In genomic region chr6:39342692-39343460, GRCh38 we compare ENCODE assay signal across 1 cellular context.
TF ChIP-seq lines count a peak whose summit lies in the region.

No MANE protein-coding gene starts in this region.

TF ChIP-seq in HepG2, 621 proteins besides CTCF, POLR2A, EP300 and RAD21 (continued from another document):
- TF ChIP-seq PREB (CRISPR knock-in tag; IDR thresholded peaks at IDR 0.05) = no peak
- no peak for TF ChIP-seq ZC3H4 (CRISPR knock-in tag; IDR thresholded peaks at IDR 0.05; ENCODE audit: borderline replicate concordance)
- TF ChIP-seq NR1H2 (CRISPR knock-in tag; IDR thresholded peaks at IDR 0.05; ENCODE audit: borderline replicate concordance, low read depth) = no peak
- TF ChIP-seq MYPOP (CRISPR knock-in tag; IDR thresholded peaks at IDR 0.05) = no peak
- no peak for TF ChIP-seq PBX2 (CRISPR knock-in tag; IDR thresholded peaks at IDR 0.05)
- no peak for TF ChIP-seq ZNF121 (CRISPR knock-in tag; IDR thresholded peaks at IDR 0.05)
- TF ChIP-seq ZNF143 (CRISPR knock-in tag; IDR thresholded peaks at IDR 0.05) = no peak
- no peak for TF ChIP-seq CREB1 (IDR thresholded peaks at IDR 0.05)
- TF ChIP-seq CREB1 (CRISPR knock-in tag; IDR thresholded peaks at IDR 0.05) = no peak
- TF ChIP-seq SSRP1 (CRISPR knock-in tag; IDR thresholded peaks at IDR 0.05) = no peak
- no peak for TF ChIP-seq ZKSCAN5 (CRISPR knock-in tag; IDR thresholded peaks at IDR 0.05)
- no peak for TF ChIP-seq GMEB1 (CRISPR knock-in tag; IDR thresholded peaks at IDR 0.05; ENCODE audit: borderline replicate concordance)
- no peak for TF ChIP-seq ZFAT (CRISPR knock-in tag; conservative IDR thresholded peaks at IDR 0.05)
- no peak for TF ChIP-seq ZNF639 (CRISPR knock-in tag; conservative IDR thresholded peaks at IDR 0.05)
- no peak for TF ChIP-seq ZNF589 (CRISPR knock-in tag; conservative IDR thresholded peaks at IDR 0.05)
- TF ChIP-seq ZNF720 (CRISPR knock-in tag; IDR thresholded peaks at IDR 0.05) = no peak
TF ChIP-seq in HepG2: peak in this region for 0.
